In genomic region chr11:83061883-83062282, GRCh38 we compare ENCODE assay signal across 10 cellular contexts. TPM values are rescaled to one million over a fixed set of nuclear protein-coding genes. Genes with fewer than 3 reads are reported as not detected.
A peak's percentile ranks its signal among the peaks of the same experiment; 100 is the strongest.
DNase-seq lines count a peak whose midpoint lies in the region; ATAC-seq and TF ChIP-seq lines count a peak whose summit lies in the region.
"Had no signal": no experiment of that assay in that cellular context is flagged by ENCODE, and none has a peak within 500 bp of the region (broad histone marks: within the 10 kb centered on the region; RNA-seq: fewer than 3 reads in every experiment).

No MANE protein-coding gene starts in this region.

- no peaks in the 10 kb centered on the region for H3K9me3 Mint-ChIP-seq in CD4-positive, alpha-beta T cell
- no peaks in the 10 kb centered on the region for H3K9me3 Mint-ChIP-seq in GM23338

- H3K27me3 ChIP-seq in CD4-positive, alpha-beta T cell (ENCODE audit: control insufficient read depth, insufficient read depth, low read length) = no peaks in the 10 kb centered on the region
- H3K27me3 ChIP-seq in SU-DHL-6 (ENCODE audit: low read length) (no peaks in the 10 kb centered on the region), GM23338 (ENCODE audit: insufficient read depth) (no peaks in the 10 kb centered on the region)

- H3K36me3 ChIP-seq in SU-DHL-6 (ENCODE audit: low read length) (peaks cover 13% of the 10 kb centered on the region), GM23338 (ENCODE audit: insufficient read depth) (no peaks in the 10 kb centered on the region)

- H3K27ac Mint-ChIP-seq in CD4-positive, alpha-beta T cell = peak overlapping the region; percentile 58
- no peak overlapping the region for H3K27ac Mint-ChIP-seq in GM23338

- TF ChIP-seq CTCF in CD4-positive, alpha-beta T cell (IDR thresholded peaks at IDR 0.05) = no peak
- no peak for TF ChIP-seq CTCF in SU-DHL-6 (IDR thresholded peaks at IDR 0.05; ENCODE audit: insufficient read depth, low read length, poor library complexity, severe bottlenecking)
- no peak for TF ChIP-seq CTCF in GM23338 (conservative IDR thresholded peaks at IDR 0.05; ENCODE audit: low read depth in 2 of 2)

- H3K79me2 ChIP-seq in SU-DHL-6 (ENCODE audit: insufficient read depth, low read length) (peaks cover 84% of the 10 kb centered on the region), GM23338 (replicated peaks; ENCODE audit: insufficient read depth) (peaks cover 35% of the 10 kb centered on the region)

- intact Hi-C loops in CD4-positive, alpha-beta T cell (cut with DNase I, micrococcal nuclease) = no loop called here

- peaks cover 39% of the 10 kb centered on the region for H3K4me1 Mint-ChIP-seq in CD4-positive, alpha-beta T cell (ENCODE audit: low read depth)
- peaks cover 22% of the 10 kb centered on the region for H3K4me1 Mint-ChIP-seq in GM23338

- H3K4me1 ChIP-seq in GM23338 (ENCODE audit: insufficient read depth) = peaks cover 8% of the 10 kb centered on the region

- H3K9me2 ChIP-seq in SU-DHL-6 (replicated peaks; ENCODE audit: insufficient read depth, low read length) (no peaks in the 10 kb centered on the region), GM23338 (ENCODE audit: insufficient read depth) (no peaks in the 10 kb centered on the region)

- peaks cover 66% of the 10 kb centered on the region for H3F3A ChIP-seq in SU-DHL-6 (ENCODE audit: insufficient read depth)
- H3F3A ChIP-seq in GM23338 (replicated peaks; ENCODE audit: low read depth) = no peaks in the 10 kb centered on the region

- H3K9me3 ChIP-seq in CD4-positive, alpha-beta T cell (ENCODE audit: control insufficient read depth, low read length) = no peaks in the 10 kb centered on the region
- H3K9me3 ChIP-seq in SU-DHL-6 (ENCODE audit: insufficient read depth, low read length) = peaks cover 7% of the 10 kb centered on the region; the same call in 1 of the 2 replicates

- H4K20me1 ChIP-seq in SU-DHL-6 (ENCODE audit: low read depth, low read length) = no peaks in the 10 kb centered on the region
- H4K20me1 ChIP-seq in GM23338 (replicated peaks; ENCODE audit: insufficient read depth) = no peaks in the 10 kb centered on the region

- H3K27me3 Mint-ChIP-seq in CD4-positive, alpha-beta T cell = no peaks in the 10 kb centered on the region
- H3K27me3 Mint-ChIP-seq in GM23338 (ENCODE audit: insufficient read depth, low read depth, poor library complexity) = peaks cover 1% of the 10 kb centered on the region

- POLR2A ChIA-PET in CD4-positive, alpha-beta T cell (lab: Charles Lee) = interaction anchor here (1.2 to 3.7 kb wide), 5 partner anchors 10 to 106 kb away, joined by 3 to 38 read pairs (median 5); partner anchors contain the start of genes PCF11 and RAB30

- H3K9ac ChIP-seq in SU-DHL-6 (ENCODE audit: low read length) = peak overlapping the region; percentile 87

- no peak for ATAC-seq in CD4-positive, alpha-beta T cell (ENCODE audit: poor library complexity)
- peak; percentile 73 for ATAC-seq in GM19043 (IDR thresholded peaks at IDR 0.05; ENCODE audit: low read depth, unreplicated experiment)
- peak; percentile 76 for ATAC-seq in HG02973 (IDR thresholded peaks at IDR 0.05; ENCODE audit: unreplicated experiment)
- ATAC-seq in GM23338 = no peak
- ATAC-seq: K562 had no signal

- H3K4me3 ChIP-seq in SU-DHL-6 (ENCODE audit: insufficient read depth, low read length, poor library complexity, severe bottlenecking) = peak overlapping the region; percentile 19
- H3K4me3 ChIP-seq in GM23338 = no peak overlapping the region
- H3K4me3 ChIP-seq: K562, lung had no signal

- no peak overlapping the region for H3K27ac ChIP-seq in CD4-positive, alpha-beta T cell (ENCODE audit: low read depth, low read length)
- peak overlapping the region; percentile 100 for H3K27ac ChIP-seq in SU-DHL-6 (ENCODE audit: low read depth, low read length)
- no peak overlapping the region for H3K27ac ChIP-seq in GM23338 (ENCODE audit: low read depth)
- no peak overlapping the region for H3K27ac ChIP-seq in substantia nigra (ENCODE audit: low read depth, low read length, poor library complexity, severe bottlenecking)

- H3K4me3 Mint-ChIP-seq in CD4-positive, alpha-beta T cell = peak overlapping the region; percentile 49
- H3K4me3 Mint-ChIP-seq in GM23338 = no peak overlapping the region

- H3K36me3 Mint-ChIP-seq in CD4-positive, alpha-beta T cell (ENCODE audit: low read depth) = no peaks in the 10 kb centered on the region
- H3K36me3 Mint-ChIP-seq in GM23338 (ENCODE audit: low read depth) = no peaks in the 10 kb centered on the region

- CTCF ChIA-PET in CD4-positive, alpha-beta T cell (lab: Charles Lee) = no interaction called here

- H3K4me2 ChIP-seq in SU-DHL-6 (ENCODE audit: low read depth, low read length, poor library complexity, severe bottlenecking) (peak overlapping the region; percentile 96), GM23338 (no peak overlapping the region)

- no peak for DNase-seq in CD4-positive, alpha-beta T cell
- no peak for DNase-seq in stimulated activated naive CD4-positive, alpha-beta T cell (lab: John Stamatoyannopoulos, UW)
- DNase-seq in GM23338 (ENCODE audit: low spot score) (no peak), substantia nigra (lab: John Stamatoyannopoulos, UW) (no peak), NCI-H146 (lab: John Stamatoyannopoulos, UW) (no peak)

- H2AFZ ChIP-seq in SU-DHL-6 (ENCODE audit: low read depth, low read length, severe bottlenecking) = no peak overlapping the region
- H2AFZ ChIP-seq in GM23338 = no peak overlapping the region

TF ChIP-seq in GM23338, 12 proteins besides CTCF, POLR2A, EP300 and RAD21 (continues in another document):
- TF ChIP-seq EZH2phosphoT487 (IDR thresholded peaks at IDR 0.05; ENCODE audit: unreplicated experiment) (no peak), NANOG (IDR thresholded peaks at IDR 0.05; ENCODE audit: borderline replicate concordance) (no peak), ZNF114 (CRISPR knock-in tag; IDR thresholded peaks at IDR 0.05) (no peak), STAT1 (IDR thresholded peaks at IDR 0.05; ENCODE audit: unreplicated experiment) (no peak), EZH2 (IDR thresholded peaks at IDR 0.05; ENCODE audit: low read depth, unreplicated experiment) (no peak), JUNB (IDR thresholded peaks at IDR 0.05; ENCODE audit: unreplicated experiment) (no peak), ZNF331 (CRISPR knock-in tag; IDR thresholded peaks at IDR 0.05; ENCODE audit: low read depth) (no peak), REST (IDR thresholded peaks at IDR 0.05; ENCODE audit: unreplicated experiment) (no peak), ETS1 (IDR thresholded peaks at IDR 0.05) (no peak)

RNA-seq across cellular contexts. Expression of gene RAB30, which starts 9.8 kb away (rescaled TPM):
- 10 to 100 TPM; 76.2 to 79.2 TPM for total RNA-seq in CD4-positive, alpha-beta T cell
- total RNA-seq in GM23338 (2014; rRNA removed; shearing (Covaris generic)) = 4.5 and 6.6 TPM in 2 replicates
- polyA plus RNA-seq in GM23338 (2016; fragmentation: Nextera tagmentation; extraction: Ambion mirVana) = 2.6 and 3.3 TPM in 2 replicates

Comparison
In these comparisons a context has a peak if more than half of its experiments do, and no peak if none do; other contexts are left out.
1. ATAC-seq: peak in GM19043 (single experiment) and HG02973 (single experiment); none in CD4-positive, alpha-beta T cell (single experiment) and GM23338 (single experiment).
2. RNA of gene RAB30, which starts 9.8 kb away (total RNA-seq): 76.2 to 79.2 TPM in CD4-positive, alpha-beta T cell; 4.5 to 6.6 TPM in GM23338; every median in the first group is over 10 times any median in the second.